Comparison of ENCODE assay signal across 9 cellular contexts in genomic region chr19:12141405-12141736, GRCh38. TPM values are rescaled to one million over a fixed set of nuclear protein-coding genes. Genes with fewer than 3 reads are reported as not detected.
A peak's percentile ranks its signal among the peaks of the same experiment; 100 is the strongest.
DNase-seq lines count a peak whose midpoint lies in the region; ATAC-seq, FAIRE-seq and TF ChIP-seq lines count a peak whose summit lies in the region.
"Had no signal": no experiment of that assay in that cellular context is flagged by ENCODE, and none has a peak within 500 bp of the region (broad histone marks: within the 10 kb centered on the region; RNA-seq: fewer than 3 reads in every experiment).

No MANE protein-coding gene starts in this region.

- no peaks in the 10 kb centered on the region for H4K20me1 ChIP-seq in endothelial cell of umbilical vein (replicated peaks; ENCODE audit: control insufficient read depth, extremely low read depth, insufficient read depth, low read length)

- POLR2A ChIA-PET in endothelial cell of umbilical vein (lab: Charles Lee), result no interaction called here

- H3K4me1 Mint-ChIP-seq in stimulated activated naive CD8-positive, alpha-beta T cell treated with anti-CD3 and anti-CD28 coated beads, Interleukin-15, Interleukin-2, amounts not matched to agents 100 ng/mL and 50 ng/mL, for 24 hours (ENCODE audit: low read depth), result peaks cover 36% of the 10 kb centered on the region
- peaks cover 23% of the 10 kb centered on the region for H3K4me1 Mint-ChIP-seq in type B pancreatic cell (ENCODE audit: unreplicated experiment)

- H3K27me3 ChIP-seq in endothelial cell of umbilical vein (ENCODE audit: control insufficient read depth in 2 of 2, insufficient read depth in 2 of 2, low read length in 2 of 2), result no peaks in the 10 kb centered on the region
- H3K27me3 ChIP-seq: heart right ventricle had no signal

- H3K9ac ChIP-seq in endothelial cell of umbilical vein (replicated peaks; ENCODE audit: extremely low read depth, insufficient read depth, low read length), result no peak overlapping the region

- ATAC-seq in stimulated activated naive CD8-positive, alpha-beta T cell treated with anti-CD3 and anti-CD28 coated beads, Interleukin-15, Interleukin-2, amounts not matched to agents 100 U/mL and 50 U/mL, for 24 hours, result no peak
- ATAC-seq in GM21423 (IDR thresholded peaks at IDR 0.05; ENCODE audit: unreplicated experiment) (no peak), GM19395 (IDR thresholded peaks at IDR 0.05; ENCODE audit: unreplicated experiment) (no peak)

- peak overlapping the region; percentile 90 for H3K4me3 Mint-ChIP-seq in stimulated activated naive CD8-positive, alpha-beta T cell treated with anti-CD3 and anti-CD28 coated beads, Interleukin-15, Interleukin-2, amounts not matched to agents 100 ng/mL and 50 ng/mL, for 24 hours
- H3K4me3 Mint-ChIP-seq in type B pancreatic cell, result peak overlapping the region; percentile 97

- TF ChIP-seq CTCF in VCaP (conservative IDR thresholded peaks at IDR 0.05), result peak; percentile 25
- no peak for TF ChIP-seq CTCF in endothelial cell of umbilical vein (IDR thresholded peaks at IDR 0.05; ENCODE audit: extremely low read depth in 1 of 2, insufficient read depth in 1 of 2, low read depth in 1 of 2, low read length in 2 of 2)
- TF ChIP-seq CTCF in type B pancreatic cell (conservative IDR thresholded peaks at IDR 0.05), result peak; percentile 23

- H3K27ac ChIP-seq in VCaP, result peak overlapping the region; percentile 78; the same call in 1 of the 2 replicates
- no peak overlapping the region for H3K27ac ChIP-seq in endothelial cell of umbilical vein (ENCODE audit: insufficient read depth, low read depth, low read length)

- H3K9me3 ChIP-seq in endothelial cell of umbilical vein (replicated peaks; ENCODE audit: control insufficient read depth, insufficient read depth, low read length), result peaks cover 12% of the 10 kb centered on the region

- CTCF ChIA-PET in endothelial cell of umbilical vein (lab: Charles Lee), result interaction anchor here (0.6 to 2.5 kb wide), 7 partner anchors 12 to 343 kb away, joined by 3 to 28 read pairs (median 17); partner anchors contain the start of genes ZNF433, ZNF491 and ZNF700

- no peak overlapping the region for H3K4me3 ChIP-seq in endothelial cell of umbilical vein (replicated peaks in 1 of 3; ENCODE audit: insufficient read depth in 1 of 3, low read depth in 1 of 3, low read length in 3 of 3)

- H3K4me2 ChIP-seq in endothelial cell of umbilical vein (ENCODE audit: insufficient read depth, low read length), result no peak overlapping the region

- H3K27me3 Mint-ChIP-seq in stimulated activated naive CD8-positive, alpha-beta T cell treated with anti-CD3 and anti-CD28 coated beads, Interleukin-15, Interleukin-2, amounts not matched to agents 100 ng/mL and 50 ng/mL, for 24 hours, result no peaks in the 10 kb centered on the region
- no peaks in the 10 kb centered on the region for H3K27me3 Mint-ChIP-seq in type B pancreatic cell

- H3K79me2 ChIP-seq in endothelial cell of umbilical vein (ENCODE audit: control insufficient read depth, insufficient read depth, low read length), result no peaks in the 10 kb centered on the region

- peaks cover 14% of the 10 kb centered on the region for H3K9me3 Mint-ChIP-seq in stimulated activated naive CD8-positive, alpha-beta T cell treated with anti-CD3 and anti-CD28 coated beads, Interleukin-15, Interleukin-2, amounts not matched to agents 100 ng/mL and 50 ng/mL, for 24 hours
- H3K9me3 Mint-ChIP-seq in type B pancreatic cell, result peaks cover 18% of the 10 kb centered on the region

- H3K9me1 ChIP-seq in endothelial cell of umbilical vein (replicated peaks; ENCODE audit: control insufficient read depth, extremely low read depth, insufficient read depth, low read length), result no peaks in the 10 kb centered on the region

- no peak overlapping the region for H2AFZ ChIP-seq in endothelial cell of umbilical vein (ENCODE audit: low read depth, low read length)

- no peaks in the 10 kb centered on the region for H3K4me1 ChIP-seq in endothelial cell of umbilical vein (ENCODE audit: control insufficient read depth, extremely low read depth, insufficient read depth, low read length)

- dilution Hi-C loops in endothelial cell of umbilical vein (cut with MboI; ENCODE audit: extremely low pct_ligation_motif_present, low sequenced_read_pairs), result no loop called here

- DNase-seq in stimulated activated naive CD8-positive, alpha-beta T cell treated with anti-CD3 and anti-CD28 coated beads, Interleukin-15, Interleukin-2, amounts not matched to agents 100 U/mL and 50 U/mL, for 24 hours, result no peak
- DNase-seq in endothelial cell of umbilical vein (ENCODE audit: low read depth, low spot score), result no peak
- no peak for DNase-seq in type B pancreatic cell (ENCODE audit: extremely low spot score, unreplicated experiment)
- DNase-seq in hippocampal formation (lab: John Stamatoyannopoulos, UW), result no peak

- TF ChIP-seq POLR2A in endothelial cell of umbilical vein (IDR thresholded peaks at IDR 0.05; ENCODE audit: low read depth, low read length), result no peak

- no peak overlapping the region for H3K27ac Mint-ChIP-seq in stimulated activated naive CD8-positive, alpha-beta T cell treated with anti-CD3 and anti-CD28 coated beads, Interleukin-15, Interleukin-2, amounts not matched to agents 100 ng/mL and 50 ng/mL, for 24 hours
- peak overlapping the region; percentile 91 for H3K27ac Mint-ChIP-seq in type B pancreatic cell

- H3K36me3 ChIP-seq in endothelial cell of umbilical vein (ENCODE audit: control insufficient read depth in 2 of 2, extremely low read depth in 1 of 2, insufficient read depth in 2 of 2, low read length in 2 of 2), result peaks cover 11 to 13% of the 10 kb centered on the region in 2 experiments

- FAIRE-seq in endothelial cell of umbilical vein (lab: Jason Lieb, UNC), result peak; percentile 57

- peaks cover 21% of the 10 kb centered on the region for H3K36me3 Mint-ChIP-seq in stimulated activated naive CD8-positive, alpha-beta T cell treated with anti-CD3 and anti-CD28 coated beads, Interleukin-15, Interleukin-2, amounts not matched to agents 100 ng/mL and 50 ng/mL, for 24 hours (ENCODE audit: low read depth)
- H3K36me3 Mint-ChIP-seq in type B pancreatic cell, result peaks cover 46% of the 10 kb centered on the region

- intact Hi-C loops in endothelial cell of umbilical vein (cut with micrococcal nuclease), result loop anchor here (1.0 to 5.0 kb wide), 7 partner anchors 49 to 343 kb away; partner anchors contain the start of genes ZNF440 and ZNF491

- BruUV-seq in endothelial cell of umbilical vein (replicated peaks; lab: Mats Ljungman, UMichigan), result no TSS peak

TF ChIP-seq in endothelial cell of umbilical vein, 7 proteins besides CTCF, POLR2A, EP300 and RAD21:
- TF ChIP-seq MAX (IDR thresholded peaks at IDR 0.05; ENCODE audit: insufficient read depth, insufficient read length) (no peak), EZH2 (IDR thresholded peaks at IDR 0.05; ENCODE audit: borderline replicate concordance, low read depth, low read length, severe bottlenecking) (no peak), POLR2AphosphoS5 (IDR thresholded peaks at IDR 0.05; ENCODE audit: insufficient read depth, low read depth, low read length) (no peak), MYC (IDR thresholded peaks at IDR 0.05; ENCODE audit: low read depth, low read length) (no peak), FOS (IDR thresholded peaks at IDR 0.05; ENCODE audit: borderline replicate concordance, insufficient read depth, low read length) (no peak)
TF ChIP-seq in endothelial cell of umbilical vein: peak in this region for 0.

RNA-seq across cellular contexts. Expression of gene ZNF20, which starts 1.2 kb away (rescaled TPM):
- 0.35 and 0.88 TPM in 2 replicates for total RNA-seq in endothelial cell of umbilical vein
- 0.35 and 0.46 TPM in 2 replicates for polyA plus RNA-seq in endothelial cell of umbilical vein
- polyA plus RNA-seq in endothelial cell of umbilical vein (2011; cell fraction: cytosol; rRNA removed), result 0.13 and 0.68 TPM in 2 replicates
- 1.2 and 1.8 TPM in 2 replicates for polyA plus RNA-seq in endothelial cell of umbilical vein (2011; cell fraction: nucleus; rRNA removed)
- polyA plus RNA-seq in endothelial cell of umbilical vein (2012), result 0.84 TPM in 1 of 2 replicates, not detected in the other
- polyA minus RNA-seq in endothelial cell of umbilical vein, result 1.4 and 2.2 TPM in 2 replicates
- not detected for polyA minus RNA-seq in endothelial cell of umbilical vein (2011; cell fraction: cytosol; rRNA and poly(A)+ RNA removed)
- polyA minus RNA-seq in endothelial cell of umbilical vein (2011; cell fraction: nucleus; rRNA and poly(A)+ RNA removed), result 1.8 TPM in 2 replicates
- total RNA-seq in type B pancreatic cell (ENCODE audit: low replicate concordance), result 9.0 and 9.9 TPM in 2 replicates

RNA-seq across cellular contexts. Expression of gene ZNF625, which starts 15.2 kb away (rescaled TPM):
- total RNA-seq in endothelial cell of umbilical vein (6.7 and 7.1 TPM in 2 replicates), type B pancreatic cell (ENCODE audit: low replicate concordance) (14.8 and 23.3 TPM in 2 replicates)
- 0.73 and 0.90 TPM in 2 replicates for polyA plus RNA-seq in endothelial cell of umbilical vein
- 1.3 and 2.1 TPM in 2 replicates for polyA plus RNA-seq in endothelial cell of umbilical vein (2011; cell fraction: cytosol; rRNA removed)
- polyA plus RNA-seq in endothelial cell of umbilical vein (2011; cell fraction: nucleus; rRNA removed), result 4.0 and 4.2 TPM in 2 replicates
- 1.1 and 1.3 TPM in 2 replicates for polyA plus RNA-seq in endothelial cell of umbilical vein (2012)
- polyA minus RNA-seq in endothelial cell of umbilical vein, result 4.4 and 8.0 TPM in 2 replicates
- polyA minus RNA-seq in endothelial cell of umbilical vein (2011; cell fraction: cytosol; rRNA and poly(A)+ RNA removed), result not detected
- polyA minus RNA-seq in endothelial cell of umbilical vein (2011; cell fraction: nucleus; rRNA and poly(A)+ RNA removed), result 3.6 TPM in 2 replicates

RNA-seq across cellular contexts. Expression of gene ZNF136, which starts 21.5 kb away (rescaled TPM):
- 3.5 and 4.0 TPM in 2 replicates for total RNA-seq in endothelial cell of umbilical vein
- 0.92 TPM in 2 replicates for polyA plus RNA-seq in endothelial cell of umbilical vein
- 1.3 and 1.7 TPM in 2 replicates for polyA plus RNA-seq in endothelial cell of umbilical vein (2011; cell fraction: cytosol; rRNA removed)
- polyA plus RNA-seq in endothelial cell of umbilical vein (2011; cell fraction: nucleus; rRNA removed), result 2.9 and 3.5 TPM in 2 replicates
- 2.9 and 3.9 TPM in 2 replicates for polyA plus RNA-seq in endothelial cell of umbilical vein (2012)
- polyA minus RNA-seq in endothelial cell of umbilical vein, result 4.5 and 5.6 TPM in 2 replicates
- polyA minus RNA-seq in endothelial cell of umbilical vein (2011; cell fraction: cytosol; rRNA and poly(A)+ RNA removed), result 3.5 TPM
- polyA minus RNA-seq in endothelial cell of umbilical vein (2011; cell fraction: nucleus; rRNA and poly(A)+ RNA removed), result 5.7 and 6.0 TPM in 2 replicates
- total RNA-seq in type B pancreatic cell (ENCODE audit: low replicate concordance), result 14.1 and 21.0 TPM in 2 replicates

Comparison
In these comparisons a context has a peak if more than half of its experiments do, and no peak if none do; other contexts are left out.
1. CTCF ChIP-seq: peak in VCaP (single experiment) and type B pancreatic cell (single experiment); none in endothelial cell of umbilical vein (0 of 2).